Comparison of ENCODE assay signal across 20 cellular contexts in the genomic region with DNA sequence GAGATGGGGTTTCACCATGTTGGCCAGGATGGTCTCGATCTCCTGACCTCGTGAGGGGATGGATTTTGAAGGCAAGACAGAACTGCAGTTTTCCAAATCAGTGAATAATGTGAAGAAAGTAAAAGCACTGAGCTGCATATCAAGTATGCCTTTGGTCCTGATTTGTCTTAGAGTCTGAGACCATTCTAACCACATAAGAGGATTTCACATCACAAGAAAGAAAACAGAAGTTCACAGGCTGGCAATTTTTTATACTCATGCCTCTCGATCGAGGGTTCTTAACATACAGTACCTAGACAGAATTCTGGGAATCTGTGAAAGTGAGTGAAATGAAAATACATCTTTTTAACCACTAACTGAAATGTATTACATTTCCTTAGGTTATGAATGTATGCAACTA. TPM values are rescaled to one million over a fixed set of nuclear protein-coding genes. Genes with fewer than 3 reads are reported as not detected.
A peak's percentile ranks its signal among the peaks of the same experiment; 100 is the strongest.
DNase-seq lines count a peak whose midpoint lies in the region; ATAC-seq and TF ChIP-seq lines count a peak whose summit lies in the region.
"Had no signal": no experiment of that assay in that cellular context is flagged by ENCODE, and none has a peak within 500 bp of the region (broad histone marks: within the 10 kb centered on the region; RNA-seq: fewer than 3 reads in every experiment).

No MANE protein-coding gene starts in this region.

- POLR2A ChIA-PET in activated CD8-positive, alpha-beta T cell treated with anti-CD3 and anti-CD28 coated beads, Interleukin-2, amount 10 ng/mL, durations not matched to agents 7 days and 5 days (lab: Charles Lee) = interaction anchor here (1.0 kb wide), 1 partner anchor 53 kb away, joined by 3 read pairs; no protein-coding TSS in a partner anchor

- TF ChIP-seq CTCF in chondrocyte (IDR thresholded peaks at IDR 0.05) (no peak), endodermal cell (conservative IDR thresholded peaks at IDR 0.05) (no peak)

- H3K27me3 Mint-ChIP-seq in activated naive CD4-positive, alpha-beta T cell treated with anti-CD3 and anti-CD28 coated beads, Interleukin-2, amount 50 U/mL, for 24 hours = no peaks in the 10 kb centered on the region
- no peaks in the 10 kb centered on the region for H3K27me3 Mint-ChIP-seq in activated CD8-positive, alpha-beta T cell treated with anti-CD3 and anti-CD28 coated beads, Interleukin-2, amount 10 ng/mL, durations not matched to agents 7 days and 5 days (ENCODE audit: low read depth)
- H3K27me3 Mint-ChIP-seq in chondrocyte (ENCODE audit: low read depth) (no peaks in the 10 kb centered on the region), endodermal cell (ENCODE audit: insufficient read depth) (no peaks in the 10 kb centered on the region)
- H3K27me3 Mint-ChIP-seq in stimulated activated naive CD8-positive, alpha-beta T cell treated with anti-CD3 and anti-CD28 coated beads, Interleukin-15, amount 100 ng/mL, for 72 hours = no peaks in the 10 kb centered on the region
- H3K27me3 Mint-ChIP-seq: CD8-positive, alpha-beta memory T cell had no signal

- H3K9me3 ChIP-seq in endodermal cell (ENCODE audit: control insufficient read depth, low read length) = no peaks in the 10 kb centered on the region

- H3K27ac Mint-ChIP-seq in activated naive CD4-positive, alpha-beta T cell treated with anti-CD3 and anti-CD28 coated beads, Interleukin-2, amount 50 U/mL, for 24 hours = no peak overlapping the region
- no peak overlapping the region for H3K27ac Mint-ChIP-seq in activated CD8-positive, alpha-beta T cell treated with anti-CD3 and anti-CD28 coated beads, Interleukin-2, amount 10 ng/mL, durations not matched to agents 7 days and 5 days
- H3K27ac Mint-ChIP-seq in chondrocyte (ENCODE audit: unreplicated experiment) (peak overlapping the region; percentile 32), endodermal cell (no peak overlapping the region)
- H3K27ac Mint-ChIP-seq in stimulated activated naive CD8-positive, alpha-beta T cell treated with anti-CD3 and anti-CD28 coated beads, Interleukin-15, amount 100 ng/mL, for 72 hours = no peak overlapping the region

- H3K4me3 Mint-ChIP-seq in activated naive CD4-positive, alpha-beta T cell treated with anti-CD3 and anti-CD28 coated beads, Interleukin-2, amount 50 U/mL, for 24 hours = peak overlapping the region; percentile 54
- no peak overlapping the region for H3K4me3 Mint-ChIP-seq in activated CD8-positive, alpha-beta T cell treated with anti-CD3 and anti-CD28 coated beads, Interleukin-2, amount 10 ng/mL, durations not matched to agents 7 days and 5 days
- H3K4me3 Mint-ChIP-seq in chondrocyte (ENCODE audit: unreplicated experiment) = no peak overlapping the region
- no peak overlapping the region for H3K4me3 Mint-ChIP-seq in stimulated activated naive CD8-positive, alpha-beta T cell treated with anti-CD3 and anti-CD28 coated beads, Interleukin-15, amount 100 ng/mL, for 72 hours
- no peak overlapping the region for H3K4me3 Mint-ChIP-seq in endodermal cell

- peaks cover 32% of the 10 kb centered on the region for H3K36me3 Mint-ChIP-seq in activated naive CD4-positive, alpha-beta T cell treated with anti-CD3 and anti-CD28 coated beads, Interleukin-2, amount 50 U/mL, for 24 hours
- H3K36me3 Mint-ChIP-seq in activated CD8-positive, alpha-beta T cell treated with anti-CD3 and anti-CD28 coated beads, Interleukin-2, amount 10 ng/mL, durations not matched to agents 7 days and 5 days (ENCODE audit: low read depth) = peaks cover 40% of the 10 kb centered on the region
- H3K36me3 Mint-ChIP-seq in chondrocyte (ENCODE audit: low read depth) = peaks cover 18% of the 10 kb centered on the region
- H3K36me3 Mint-ChIP-seq in endodermal cell (ENCODE audit: low read depth) = peaks cover 26% of the 10 kb centered on the region

- peaks cover 61% of the 10 kb centered on the region for H3K4me1 Mint-ChIP-seq in activated naive CD4-positive, alpha-beta T cell treated with anti-CD3 and anti-CD28 coated beads, Interleukin-2, amount 50 U/mL, for 24 hours
- peaks cover 12% of the 10 kb centered on the region for H3K4me1 Mint-ChIP-seq in activated CD8-positive, alpha-beta T cell treated with anti-CD3 and anti-CD28 coated beads, Interleukin-2, amount 10 ng/mL, durations not matched to agents 7 days and 5 days (ENCODE audit: low read depth)
- H3K4me1 Mint-ChIP-seq in chondrocyte (ENCODE audit: low read depth) (peaks cover 25% of the 10 kb centered on the region), endodermal cell (peaks cover 2% of the 10 kb centered on the region)
- peaks cover 24% of the 10 kb centered on the region for H3K4me1 Mint-ChIP-seq in stimulated activated naive CD8-positive, alpha-beta T cell treated with anti-CD3 and anti-CD28 coated beads, Interleukin-15, amount 100 ng/mL, for 72 hours

- H3K27ac ChIP-seq in endodermal cell (ENCODE audit: low read depth, low read length) = no peak overlapping the region

- ATAC-seq in activated CD8-positive, alpha-beta T cell treated with anti-CD3 and anti-CD28 coated beads, Interleukin-2, amount 10 ng/mL, durations not matched to agents 7 days and 5 days = peak; percentile 61
- peak; percentile 89 for ATAC-seq in stimulated activated naive CD8-positive, alpha-beta T cell treated with anti-CD3 and anti-CD28 coated beads, Interleukin-15, amount 100 ng/mL, for 72 hours
- no peak for ATAC-seq in HG02571 (IDR thresholded peaks at IDR 0.05; ENCODE audit: unreplicated experiment)
- ATAC-seq: HCT116 had no signal

- peaks cover 5% of the 10 kb centered on the region for H3K9me3 Mint-ChIP-seq in activated naive CD4-positive, alpha-beta T cell treated with anti-CD3 and anti-CD28 coated beads, Interleukin-2, amount 50 U/mL, for 24 hours
- H3K9me3 Mint-ChIP-seq in activated CD8-positive, alpha-beta T cell treated with anti-CD3 and anti-CD28 coated beads, Interleukin-2, amount 10 ng/mL, durations not matched to agents 7 days and 5 days (ENCODE audit: insufficient read depth) = no peaks in the 10 kb centered on the region
- peaks cover 8% of the 10 kb centered on the region for H3K9me3 Mint-ChIP-seq in chondrocyte (ENCODE audit: low read depth)
- H3K9me3 Mint-ChIP-seq in stimulated activated naive CD8-positive, alpha-beta T cell treated with anti-CD3 and anti-CD28 coated beads, Interleukin-15, amount 100 ng/mL, for 72 hours = peaks cover 0 to 9% of the 10 kb centered on the region in 2 donors
- peaks cover 9% of the 10 kb centered on the region for H3K9me3 Mint-ChIP-seq in endodermal cell

- no peak overlapping the region for H3K4me3 ChIP-seq in endodermal cell (ENCODE audit: low read length)

- WGBS in endodermal cell (ENCODE audit: insufficient coverage in 1 of 2, insufficient read length in 1 of 2), 2 experiments = 91 to 100% methylated on average over 2 to 4 of the region's 4 CpGs

- no peaks in the 10 kb centered on the region for H3K4me1 ChIP-seq in endodermal cell (ENCODE audit: control insufficient read depth, insufficient read depth, low read length)

- H3K9ac ChIP-seq in endodermal cell (ENCODE audit: extremely low read depth, low read length, poor library complexity, severe bottlenecking) = no peak overlapping the region

- CTCF ChIA-PET in activated CD8-positive, alpha-beta T cell treated with anti-CD3 and anti-CD28 coated beads, Interleukin-2, amount 10 ng/mL, durations not matched to agents 7 days and 5 days (lab: Charles Lee) = no interaction called here

- DNase-seq in activated naive CD4-positive, alpha-beta T cell (lab: John Stamatoyannopoulos, UW) = no peak
- DNase-seq in activated CD8-positive, alpha-beta T cell treated with anti-CD3 and anti-CD28 coated beads, Interleukin-2, amount 10 ng/mL, durations not matched to agents 7 days and 5 days = no peak
- DNase-seq in chondrocyte (ENCODE audit: low spot score) = no peak
- no peak for DNase-seq in stimulated activated naive CD8-positive, alpha-beta T cell treated with anti-CD3 and anti-CD28 coated beads, Interleukin-15, amount 100 ng/mL, for 72 hours
- no peak for DNase-seq in Ammon's horn (ENCODE audit: low spot score)
- DNase-seq in endodermal cell = no peak
- DNase-seq: DMS79, GOT3, KG1, NCI-H187 treated with DMSO at 0.1 percent for 48 hours, NCI-H2227 treated with DMSO at 0.1 percent for 48 hours, NCI-H524, NCI-H82, SHP77 treated with DMSO at 0.1 percent for 48 hours had no signal

- H3K36me3 ChIP-seq in endodermal cell (ENCODE audit: control insufficient read depth, insufficient read depth, low read length) = peaks cover 13% of the 10 kb centered on the region

- H3K27me3 ChIP-seq in endodermal cell (ENCODE audit: control insufficient read depth, insufficient read depth, low read length, poor library complexity, severe bottlenecking) = no peaks in the 10 kb centered on the region

RNA-seq across cellular contexts. Expression of a gene that starts 23.3 kb away (rescaled TPM):
- 10 to 100 TPM; 14.6 to 17.1 TPM for total RNA-seq in activated CD8-positive, alpha-beta T cell treated with anti-CD3 and anti-CD28 coated beads, Interleukin-2, amount 10 ng/mL, durations not matched to agents 7 days and 5 days
- 31.3 to 38.5 TPM (median 36.1 TPM) in 3 replicates for total RNA-seq in chondrocyte
- 10 to 100 TPM; 10.2 to 14.4 TPM for total RNA-seq in endodermal cell
- polyA plus RNA-seq in endodermal cell (2013, experiment 1 of 2) = 15.7 TPM
- polyA plus RNA-seq in endodermal cell (2013, experiment 2 of 2) = 17.4 TPM

RNA-seq across cellular contexts. Expression of a gene that starts 58.9 kb away (rescaled TPM):
- total RNA-seq in activated CD8-positive, alpha-beta T cell treated with anti-CD3 and anti-CD28 coated beads, Interleukin-2, amount 10 ng/mL, durations not matched to agents 7 days and 5 days = not detected
- not detected in 3 replicates for total RNA-seq in chondrocyte
- total RNA-seq in endodermal cell = not detected
- 3.6 TPM for polyA plus RNA-seq in endodermal cell (2013, experiment 1 of 2)
- polyA plus RNA-seq in endodermal cell (2013, experiment 2 of 2) = 4.2 TPM
- total RNA-seq: CD8-positive, alpha-beta memory T cell; RPMI7951 had no signal
- polyA plus RNA-seq: BJ; CD8-positive, alpha-beta memory T cell had no signal
